ENCODE assay signal across 1 cellular context in the genomic region with DNA sequence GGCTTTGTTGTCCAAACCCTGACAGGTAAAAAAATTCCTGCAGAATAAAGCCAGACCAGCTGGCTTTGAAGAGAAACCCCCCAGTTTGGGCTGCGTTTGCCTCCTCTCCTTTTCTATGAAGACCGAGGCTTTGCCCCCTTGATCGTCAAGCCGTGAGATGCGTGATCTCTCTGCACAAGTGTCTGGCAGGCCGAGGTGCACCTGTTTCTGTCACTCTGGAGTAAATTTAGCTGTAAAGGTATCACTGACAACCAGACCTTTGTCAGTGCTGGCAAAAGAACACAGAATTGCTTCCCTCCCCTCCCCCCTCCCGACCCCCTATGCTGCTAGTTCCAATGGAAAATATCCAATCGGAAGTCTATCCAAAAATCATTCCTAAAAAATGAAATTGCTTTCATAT. TPM values are rescaled to one million over a fixed set of nuclear protein-coding genes. Genes with fewer than 3 reads are reported as not detected.
"Had no signal": no experiment of that assay in that cellular context is flagged by ENCODE, and none has a peak within 500 bp of the region (broad histone marks: within the 10 kb centered on the region; RNA-seq: fewer than 3 reads in every experiment).

No MANE protein-coding gene starts in this region.

RNA-seq across cellular contexts. Expression of a gene that starts 21.0 kb away (rescaled TPM):
- total RNA-seq: G401 had no signal
